Comparison of ENCODE assay signal across 31 cellular contexts in the genomic region with DNA sequence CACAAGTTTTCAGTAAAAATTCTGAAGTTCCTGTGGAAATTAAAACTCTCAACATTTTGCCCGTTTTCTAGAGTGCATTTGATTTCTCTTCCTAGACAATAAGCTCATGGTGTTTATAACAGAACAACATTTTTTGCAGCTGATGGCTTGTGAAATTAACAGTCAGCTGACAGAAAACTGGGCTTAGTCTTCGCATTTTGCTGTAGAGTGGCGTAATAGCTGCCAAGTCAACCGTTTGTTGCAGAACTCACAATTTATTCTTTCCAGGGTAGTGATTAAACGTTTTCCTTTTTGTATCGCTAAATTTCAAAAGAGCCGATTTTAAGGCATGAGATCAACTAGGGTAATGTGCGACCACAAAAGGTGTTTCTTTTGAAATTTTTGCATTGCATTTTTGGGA. TPM values are rescaled to one million over a fixed set of nuclear protein-coding genes. Genes with fewer than 3 reads are reported as not detected.
DNase-seq lines count a peak whose midpoint lies in the region; ATAC-seq and TF ChIP-seq lines count a peak whose summit lies in the region.
"Had no signal": no experiment of that assay in that cellular context is flagged by ENCODE, and none has a peak within 500 bp of the region (broad histone marks: within the 10 kb centered on the region; RNA-seq: fewer than 3 reads in every experiment).

No MANE protein-coding gene starts in this region.

- peaks cover 20% of the 10 kb centered on the region for H3K27me3 Mint-ChIP-seq in MCF 10A (ENCODE audit: insufficient read depth, unreplicated experiment)
- peaks cover 14 to 58% of the 10 kb centered on the region in 2 donors for H3K27me3 Mint-ChIP-seq in CD8-positive, alpha-beta memory T cell

- ATAC-seq in stimulated activated naive CD8-positive, alpha-beta T cell treated with anti-CD3 and anti-CD28 coated beads, Interleukin-15, Interleukin-2, amounts not matched to agents 100 U/mL and 50 U/mL, for 24 hours, result no peak
- ATAC-seq: GM12878; GM23338; naive thymus-derived CD8-positive, alpha-beta T cell; right cardiac atrium had no signal

- 27% methylated on average over 8 of the region's 8 CpGs for WGBS in mammary epithelial cell (ENCODE audit: low coverage, missing lambda C conversion rate)

- peaks cover 14% of the 10 kb centered on the region for H3K4me1 ChIP-seq in mammary epithelial cell (ENCODE audit: insufficient read depth, low read length)
- H3K4me1 ChIP-seq in CD8-positive, alpha-beta memory T cell (ENCODE audit: insufficient read depth, low read length), result no peaks in the 10 kb centered on the region
- H3K4me1 ChIP-seq in ascending aorta, result no peaks in the 10 kb centered on the region

- intact Hi-C loops in MCF 10A (cut with micrococcal nuclease), result no loop called here
- intact Hi-C loops in mammary epithelial cell (cut with micrococcal nuclease), result no loop called here
- intact Hi-C loops in ascending aorta (cut with DNase I), result no loop called here

- H3K79me2 ChIP-seq in mammary epithelial cell (ENCODE audit: insufficient read depth, low read length), result no peaks in the 10 kb centered on the region

- dilution Hi-C loops in mammary epithelial cell (cut with HindIII; ENCODE audit: low sequenced_read_pairs), result no loop called here

- H3K9me3 Mint-ChIP-seq in MCF 10A (ENCODE audit: unreplicated experiment), result no peaks in the 10 kb centered on the region
- H3K9me3 Mint-ChIP-seq in CD8-positive, alpha-beta memory T cell, result no peaks in the 10 kb centered on the region
- H3K9me3 Mint-ChIP-seq: activated CD4-positive, alpha-beta memory T cell treated with anti-CD3 and anti-CD28 coated beads, Interleukin-2, amount 10 ng/mL, durations not matched to agents 7 days and 5 days; activated naive CD4-positive, alpha-beta T cell treated with anti-CD3 and anti-CD28 coated beads for 36 hours; activated T-cell treated with anti-CD3 and anti-CD28 coated beads, Interleukin-2, amount 50 U/mL, for 24 hours; GM23338; IgD-negative memory B cell; naive thymus-derived CD8-positive, alpha-beta T cell had no signal

- H3K4me3 ChIP-seq in mammary epithelial cell (replicated peaks in 1 of 3; ENCODE audit: insufficient read depth in 1 of 3, low read depth in 2 of 3, low read length in 3 of 3) (no peak overlapping the region), ascending aorta (no peak overlapping the region)
- H3K4me3 ChIP-seq in CD8-positive, alpha-beta memory T cell (ENCODE audit: low read length), result no peak overlapping the region
- H3K4me3 ChIP-seq: GM12878, GM23338, lung, vagina had no signal

- no peak overlapping the region for H3K27ac ChIP-seq in mammary epithelial cell (ENCODE audit: insufficient read depth, low read depth, low read length)
- H3K27ac ChIP-seq in CD8-positive, alpha-beta memory T cell (ENCODE audit: low read depth, low read length), result no peak overlapping the region
- H3K27ac ChIP-seq in ascending aorta, result no peak overlapping the region
- H3K27ac ChIP-seq: vagina had no signal

- H3K4me3 Mint-ChIP-seq in MCF 10A (ENCODE audit: unreplicated experiment), result no peak overlapping the region
- no peak overlapping the region for H3K4me3 Mint-ChIP-seq in CD8-positive, alpha-beta memory T cell
- H3K4me3 Mint-ChIP-seq: activated CD4-positive, alpha-beta memory T cell treated with anti-CD3 and anti-CD28 coated beads, Interleukin-2, amount 10 ng/mL, durations not matched to agents 7 days and 5 days; activated naive CD4-positive, alpha-beta T cell treated with anti-CD3 and anti-CD28 coated beads for 36 hours; activated T-cell treated with anti-CD3 and anti-CD28 coated beads, Interleukin-2, amount 50 U/mL, for 24 hours; GM23338; IgD-negative memory B cell; naive thymus-derived CD8-positive, alpha-beta T cell had no signal

- no peaks in the 10 kb centered on the region for H3K36me3 Mint-ChIP-seq in MCF 10A (ENCODE audit: insufficient read depth, unreplicated experiment)
- H3K36me3 Mint-ChIP-seq in CD8-positive, alpha-beta memory T cell, result no peaks in the 10 kb centered on the region
- H3K36me3 Mint-ChIP-seq: IgD-negative memory B cell; naive thymus-derived CD8-positive, alpha-beta T cell had no signal

- no peak overlapping the region for H3K9ac ChIP-seq in mammary epithelial cell (ENCODE audit: insufficient read depth, low read length)

- no peak overlapping the region for H3K27ac Mint-ChIP-seq in MCF 10A (ENCODE audit: low read depth, unreplicated experiment)
- no peak overlapping the region for H3K27ac Mint-ChIP-seq in CD8-positive, alpha-beta memory T cell
- H3K27ac Mint-ChIP-seq: activated CD4-positive, alpha-beta memory T cell treated with anti-CD3 and anti-CD28 coated beads, Interleukin-2, amount 10 ng/mL, durations not matched to agents 7 days and 5 days; activated naive CD4-positive, alpha-beta T cell treated with anti-CD3 and anti-CD28 coated beads for 36 hours; activated T-cell treated with anti-CD3 and anti-CD28 coated beads, Interleukin-2, amount 50 U/mL, for 24 hours; GM23338; IgD-negative memory B cell; naive thymus-derived CD8-positive, alpha-beta T cell had no signal

- H3K9me3 ChIP-seq in mammary epithelial cell (replicated peaks; ENCODE audit: insufficient read depth, low read length) (no peaks in the 10 kb centered on the region), ascending aorta (no peaks in the 10 kb centered on the region)
- H3K9me3 ChIP-seq in CD8-positive, alpha-beta memory T cell (ENCODE audit: low read length), result no peaks in the 10 kb centered on the region
- H3K9me3 ChIP-seq: vagina had no signal

- H3K27me3 ChIP-seq in mammary epithelial cell (ENCODE audit: insufficient read depth, low read length) (no peaks in the 10 kb centered on the region), ascending aorta (no peaks in the 10 kb centered on the region)
- no peaks in the 10 kb centered on the region for H3K27me3 ChIP-seq in CD8-positive, alpha-beta memory T cell (ENCODE audit: insufficient read depth, low read length, poor library complexity, severe bottlenecking)
- H3K27me3 ChIP-seq: vagina had no signal

- no peak for TF ChIP-seq CTCF in MCF 10A (IDR thresholded peaks at IDR 0.05; ENCODE audit: unreplicated experiment)
- no peak for TF ChIP-seq CTCF in mammary epithelial cell (conservative IDR thresholded peaks at IDR 0.05 in 1 of 2, IDR thresholded peaks at IDR 0.05 in 1 of 2; ENCODE audit: extremely low read depth in 1 of 2, insufficient read depth in 1 of 2, low read depth in 1 of 2, low read length in 2 of 2)
- no peak for TF ChIP-seq CTCF in ascending aorta (IDR thresholded peaks at IDR 0.05)

- in situ Hi-C loops in mammary epithelial cell (cut with MboI; ENCODE audit: low sequenced_read_pairs in 2 of 2), result loop anchor here (5.0 to 25.0 kb wide), 2 partner anchors 244 to 769 kb away; no protein-coding TSS in a partner anchor

- no peaks in the 10 kb centered on the region for H3K36me3 ChIP-seq in mammary epithelial cell (ENCODE audit: insufficient read depth, low read length)
- no peaks in the 10 kb centered on the region for H3K36me3 ChIP-seq in CD8-positive, alpha-beta memory T cell (ENCODE audit: insufficient read depth, low read length)
- no peaks in the 10 kb centered on the region for H3K36me3 ChIP-seq in ascending aorta
- H3K36me3 ChIP-seq: vagina had no signal

- DNase-seq in MCF 10A (ENCODE audit: unreplicated experiment) (peak; percentile 17), mammary epithelial cell (no peak), amniotic epithelial cell (ENCODE audit: low read depth) (peak; percentile 5), globus pallidus (ENCODE audit: low spot score) (peak; percentile 78), NCI-H128 (lab: John Stamatoyannopoulos, UW; ENCODE audit: unreplicated experiment) (no peak), ascending aorta (ENCODE audit: low spot score in 2 of 2) (no peak)
- DNase-seq in CD8-positive, alpha-beta memory T cell, result no peak
- no peak for DNase-seq in stimulated activated naive CD8-positive, alpha-beta T cell treated with anti-CD3 and anti-CD28 coated beads, Interleukin-15, Interleukin-2, amounts not matched to agents 100 U/mL and 50 U/mL, for 24 hours
- DNase-seq: activated CD4-positive, alpha-beta memory T cell treated with anti-CD3 and anti-CD28 coated beads, Interleukin-2, amount 10 ng/mL, durations not matched to agents 7 days and 5 days; activated CD4-positive, CD25-positive, alpha-beta regulatory T cell; activated naive CD4-positive, alpha-beta T cell treated with anti-CD3 and anti-CD28 coated beads for 36 hours; activated T-cell treated with anti-CD3 and anti-CD28 coated beads, Interleukin-2, amount 50 U/mL, for 24 hours; C1 segment of cervical spinal cord; DMS 273 treated with DMSO at 0.1 percent for 48 hours; effector memory CD4-positive, alpha-beta T cell; GDM1; naive thymus-derived CD8-positive, alpha-beta T cell; NCI-H1048; NCI-H2081; NCI-H446 treated with DMSO at 0.1 percent for 48 hours; right cardiac atrium; T-helper 9 cell had no signal

- H3K4me2 ChIP-seq in mammary epithelial cell (ENCODE audit: insufficient read depth, low read depth, low read length), result no peak overlapping the region
- H3K4me2 ChIP-seq: GM23338 had no signal

- H4K20me1 ChIP-seq in mammary epithelial cell (ENCODE audit: insufficient read depth, low read length), result no peaks in the 10 kb centered on the region

- H3K4me1 Mint-ChIP-seq in MCF 10A (ENCODE audit: insufficient read depth, unreplicated experiment), result peaks cover 7% of the 10 kb centered on the region
- H3K4me1 Mint-ChIP-seq in CD8-positive, alpha-beta memory T cell, result no peaks in the 10 kb centered on the region
- H3K4me1 Mint-ChIP-seq: activated CD4-positive, alpha-beta memory T cell treated with anti-CD3 and anti-CD28 coated beads, Interleukin-2, amount 10 ng/mL, durations not matched to agents 7 days and 5 days; IgD-negative memory B cell had no signal

- no TSS peak for BruUV-seq in MCF 10A (replicated peaks; lab: Mats Ljungman, UMichigan)
- no TSS peak for BruUV-seq in mammary epithelial cell (replicated peaks; lab: Mats Ljungman, UMichigan)

- no peak overlapping the region for H2AFZ ChIP-seq in mammary epithelial cell (ENCODE audit: low read depth, low read length)
- H2AFZ ChIP-seq: GM23338 had no signal

- CTCF ChIA-PET in MCF 10A (lab: Yijun Ruan, JAX) (interaction anchor here (0.8 to 14.1 kb wide), 9 partner anchors 8 to 781 kb away, joined by 3 to 426 read pairs (median 24); no protein-coding TSS in a partner anchor), mammary epithelial cell (lab: Charles Lee; ENCODE audit: low non-redundant PET) (interaction anchor here (0.7 kb wide), 1 partner anchor 15 kb away, joined by 5 read pairs; no protein-coding TSS in a partner anchor)
- CTCF ChIA-PET in CD8-positive, alpha-beta memory T cell (lab: Charles Lee), result no interaction called here

- POLR2A ChIA-PET in MCF 10A (lab: Yijun Ruan, JAX), result interaction anchor here (0.7 to 3.7 kb wide), 14 partner anchors 8 to 699 kb away, joined by 3 to 29 read pairs (median 7); partner anchors contain the start of gene RAE1
- POLR2A ChIA-PET in CD8-positive, alpha-beta memory T cell (lab: Charles Lee), result no interaction called here

RNA-seq across cellular contexts. Expression of gene SPO11, which starts 1.4 kb away (rescaled TPM):
- total RNA-seq in MCF 10A (2022) (not detected in 2 replicates), mammary epithelial cell (not detected), ascending aorta (not detected)
- polyA plus RNA-seq in mammary epithelial cell, result not detected
- polyA minus RNA-seq in mammary epithelial cell, result not detected
- total RNA-seq in CD8-positive, alpha-beta memory T cell, result not detected
- polyA plus RNA-seq in CD8-positive, alpha-beta memory T cell, result not detected
- total RNA-seq: activated CD4-positive, alpha-beta memory T cell treated with anti-CD3 and anti-CD28 coated beads, Interleukin-2, amount 10 ng/mL, durations not matched to agents 7 days and 5 days; activated naive CD4-positive, alpha-beta T cell treated with anti-CD3 and anti-CD28 coated beads for 36 hours; chondrocyte; GM12878; GM23338; lung; naive thymus-derived CD8-positive, alpha-beta T cell; osteoblast; right cardiac atrium; RPMI7951; vagina had no signal
- polyA plus RNA-seq: GM12878; GM23338; IgD-negative memory B cell; keratinocyte; lung; naive thymus-derived CD8-positive, alpha-beta T cell; right cardiac atrium had no signal

RNA-seq across cellular contexts. Expression of gene RAE1, which starts 20.1 kb away (rescaled TPM):
- 46.7 and 60.3 TPM in 2 replicates for total RNA-seq in MCF 10A (2022)
- 10 to 100 TPM; 30.2 to 34.7 TPM for total RNA-seq in mammary epithelial cell
- polyA plus RNA-seq in mammary epithelial cell, result 42.3 TPM
- polyA minus RNA-seq in mammary epithelial cell, result 38.7 TPM
- 10 to 100 TPM; 50.2 to 52.8 TPM for total RNA-seq in CD8-positive, alpha-beta memory T cell
- 40.7 TPM for polyA plus RNA-seq in CD8-positive, alpha-beta memory T cell
- 9.5 TPM for total RNA-seq in ascending aorta

Comparison
In these comparisons a context has a peak if more than half of its experiments do, and no peak if none do; other contexts are left out.
1. DNase-seq: peak in MCF 10A (single experiment), amniotic epithelial cell (single experiment) and globus pallidus (single experiment); none in mammary epithelial cell (single experiment), CD8-positive, alpha-beta memory T cell (0 of 5), stimulated activated naive CD8-positive, alpha-beta T cell treated with anti-CD3 and anti-CD28 coated beads, Interleukin-15, Interleukin-2, amounts not matched to agents 100 U/mL and 50 U/mL, for 24 hours (single experiment), NCI-H128 (single experiment) and ascending aorta (0 of 2).